Comparison of ENCODE assay signal across 20 cellular contexts in genomic region chr9:131467214-131467935, GRCh38. TPM values are rescaled to one million over a fixed set of nuclear protein-coding genes. Genes with fewer than 3 reads are reported as not detected.
DNase-seq lines count a peak whose midpoint lies in the region; ATAC-seq and TF ChIP-seq lines count a peak whose summit lies in the region.
"Had no signal": no experiment of that assay in that cellular context is flagged by ENCODE, and none has a peak within 500 bp of the region (broad histone marks: within the 10 kb centered on the region; RNA-seq: fewer than 3 reads in every experiment).

No MANE protein-coding gene starts in this region.

- no peak overlapping the region for H3K4ac ChIP-seq in H9 (ENCODE audit: low read depth, low read length)
- H3K4ac ChIP-seq in trophoblast cell (ENCODE audit: low read depth, low read length) = peak overlapping the region; percentile 13

- H3K79me1 ChIP-seq in H9 (ENCODE audit: insufficient read depth, low read depth, low read length, poor library complexity, severe bottlenecking) (no peaks in the 10 kb centered on the region), trophoblast cell (ENCODE audit: low read length) (no peaks in the 10 kb centered on the region)

- H3K79me2 ChIP-seq in H9 (ENCODE audit: insufficient read depth, low read length) = no peaks in the 10 kb centered on the region
- peaks cover 2% of the 10 kb centered on the region for H3K79me2 ChIP-seq in trophoblast cell (ENCODE audit: control insufficient read depth, insufficient read depth, low read length, poor library complexity)

- no peak overlapping the region for H3K14ac ChIP-seq in H9 (ENCODE audit: insufficient read depth, low read length)
- H3K14ac ChIP-seq in trophoblast cell (ENCODE audit: low read length) = no peak overlapping the region

- H3K9ac ChIP-seq in H9 (ENCODE audit: extremely low read depth, insufficient read length, low read length) (no peak overlapping the region), trophoblast cell (ENCODE audit: low read length) (no peak overlapping the region)
- H3K9ac ChIP-seq: GM23248 had no signal

- H3K9me3 ChIP-seq in H9 (ENCODE audit: control insufficient read depth, low read depth, low read length) = no peaks in the 10 kb centered on the region
- no peaks in the 10 kb centered on the region for H3K9me3 ChIP-seq in trophoblast cell (ENCODE audit: insufficient read depth, low read depth, low read length)
- H3K9me3 ChIP-seq: mucosa of descending colon, upper lobe of left lung had no signal

- peaks cover 59 to 72% of the 10 kb centered on the region in 2 experiments for H3K36me3 ChIP-seq in trophoblast cell (ENCODE audit: control insufficient read depth in 1 of 2, insufficient read depth in 2 of 2, low read length in 2 of 2)

- no peak overlapping the region for H3K23ac ChIP-seq in H9 (ENCODE audit: insufficient read length, low read depth, low read length)
- H3K23ac ChIP-seq in trophoblast cell (ENCODE audit: low read length) = no peak overlapping the region

- H3K27ac Mint-ChIP-seq in activated T-cell treated with anti-CD3 and anti-CD28 coated beads, Interleukin-2, amount 50 U/mL, for 24 hours = peak overlapping the region; percentile 24
- peak overlapping the region; percentile 15 to 85 (median 74); a peak in 3 of 7 replicates for H3K27ac Mint-ChIP-seq in H9
- H3K27ac Mint-ChIP-seq: activated T-helper 1 cell treated with anti-CD3 and anti-CD28 coated beads, Interleukin-12 subunit alpha, Interleukin-12 subunit beta, Interleukin-2, Interleukin-4 antibody, amounts not matched to agents 30 ng/mL and 10 ng/mL and 1 ng/mL, durations not matched to agents 14 hours and 24 hours and 36 hours had no signal

- H2BK5ac ChIP-seq in H9 (ENCODE audit: insufficient read length, low read length) (no peak overlapping the region), trophoblast cell (ENCODE audit: low read depth, low read length, poor library complexity) (no peak overlapping the region)

- H2BK120ac ChIP-seq in H9 (ENCODE audit: low read depth, low read length, poor library complexity, severe bottlenecking) = no peak overlapping the region
- no peak overlapping the region for H2BK120ac ChIP-seq in trophoblast cell (ENCODE audit: insufficient read depth, low read length, poor library complexity)

- no peak overlapping the region for H3K18ac ChIP-seq in H9 (ENCODE audit: insufficient read length, low read depth, low read length)
- no peak overlapping the region for H3K18ac ChIP-seq in trophoblast cell (ENCODE audit: low read length)

- H3K27ac ChIP-seq in H9 (ENCODE audit: insufficient read length, low read depth, low read length) = no peak overlapping the region
- no peak overlapping the region for H3K27ac ChIP-seq in trophoblast cell (ENCODE audit: low read depth, low read length)
- H3K27ac ChIP-seq: C4-2B, GM23248, upper lobe of left lung had no signal

- WGBS in H9 (ENCODE audit: extremely low coverage, insufficient read length, low lambda C conversion rate) = no CpG with 5 or more reads among the region's 13 CpGs
- no CpG with 5 or more reads among the region's 13 CpGs for WGBS in trophoblast cell (ENCODE audit: extremely low coverage, insufficient coverage, insufficient read length)

- no peak overlapping the region for H3K56ac ChIP-seq in H9 (ENCODE audit: insufficient read length, low read depth, low read length)

- H2BK15ac ChIP-seq in H9 (ENCODE audit: low read depth, low read length) = no peak overlapping the region

- H3K4me3 ChIP-seq in trophoblast cell (ENCODE audit: low read depth, low read length) = no peak overlapping the region
- H3K4me3 ChIP-seq: GM23248, mucosa of descending colon, upper lobe of left lung had no signal

- H4K20me1 ChIP-seq in H9 (ENCODE audit: control insufficient read depth, insufficient read depth, insufficient read length) = no peaks in the 10 kb centered on the region

- H4K12ac ChIP-seq in trophoblast cell (ENCODE audit: low read depth, low read length) = no peak overlapping the region

- H3K4me1 Mint-ChIP-seq in activated T-cell treated with anti-CD3 and anti-CD28 coated beads, Interleukin-2, amount 50 U/mL, for 24 hours (ENCODE audit: low read depth) = no peaks in the 10 kb centered on the region
- no peaks in the 10 kb centered on the region for H3K4me1 Mint-ChIP-seq in H9

- H4K8ac ChIP-seq in H9 (replicated peaks; ENCODE audit: insufficient read length, low read depth, low read length) (no peak overlapping the region), trophoblast cell (ENCODE audit: low read depth, low read length) (no peak overlapping the region)

- ATAC-seq in HG02981 (IDR thresholded peaks at IDR 0.05; ENCODE audit: unreplicated experiment) = no peak
- ATAC-seq: mucosa of descending colon; right cardiac atrium; stimulated activated naive CD8-positive, alpha-beta T cell treated with anti-CD3 and anti-CD28 coated beads, Interleukin-15, amount 100 ng/mL, for 72 hours had no signal

- H3K36me3 Mint-ChIP-seq in activated T-cell treated with anti-CD3 and anti-CD28 coated beads, Interleukin-2, amount 50 U/mL, for 24 hours (ENCODE audit: low read depth) = peaks cover 89% of the 10 kb centered on the region
- peaks cover 65 to 88% (median 88%) of the 10 kb centered on the region in 3 experiments for H3K36me3 Mint-ChIP-seq in H9 (ENCODE audit: insufficient read depth in 1 of 3, low read depth in 3 of 3)

- H2AK5ac ChIP-seq in H9 (ENCODE audit: insufficient read length, low read length) = no peak overlapping the region
- no peak overlapping the region for H2AK5ac ChIP-seq in trophoblast cell (ENCODE audit: low read length)

- H2AFZ ChIP-seq in H9 (ENCODE audit: low read length) (no peak overlapping the region), trophoblast cell (ENCODE audit: insufficient read depth, low read length, poor library complexity) (no peak overlapping the region)
- H2AFZ ChIP-seq: GM23248 had no signal

- H3T11ph ChIP-seq in H9 (ENCODE audit: low read length) = no peak overlapping the region

- H3K23me2 ChIP-seq in H9 (ENCODE audit: insufficient read length, low read depth, low read length, poor library complexity, severe bottlenecking) = no peaks in the 10 kb centered on the region

- H2BK20ac ChIP-seq in H9 (ENCODE audit: low read depth, low read length, poor library complexity, severe bottlenecking) = no peak overlapping the region

- H4K91ac ChIP-seq in H9 (ENCODE audit: insufficient read length, low read depth, low read length) (no peak overlapping the region), trophoblast cell (ENCODE audit: low read depth, low read length) (no peak overlapping the region)

- no peak overlapping the region for H3K4me2 ChIP-seq in H9 (ENCODE audit: insufficient read depth, insufficient read length, low read length)
- H3K4me2 ChIP-seq in trophoblast cell (ENCODE audit: low read length) = no peak overlapping the region

- H3K4me1 ChIP-seq in H9 (ENCODE audit: insufficient read depth, low read length) (no peaks in the 10 kb centered on the region), trophoblast cell (ENCODE audit: control insufficient read depth in 1 of 2, insufficient read depth in 2 of 2, low read length in 2 of 2) (no peaks in the 10 kb centered on the region)

- no peak for DNase-seq in activated T-cell treated with anti-CD3 and anti-CD28 coated beads, Interleukin-2, amount 50 U/mL, for 24 hours
- DNase-seq in activated T-cell treated with anti-CD3 and anti-CD28 coated beads, Interleukin-2, amount 50 U/mL, for 1 hour = no peak
- DNase-seq in H9 (no peak), dermis blood vessel endothelial cell (peak; percentile 31), trophoblast cell (no peak), NCI-H446 (lab: John Stamatoyannopoulos, UW) (no peak)
- no peak for DNase-seq in NK-92 treated with Interleukin-12 subunit alpha and Interleukin-12 subunit beta, amount 100 ng/mL, for 24 hours (lab: John Stamatoyannopoulos, UW)
- DNase-seq: ACHN; cerebellar nuclear complex; GM23248; hypothalamus; mucosa of descending colon; NCI-H146; NCI-H510A; stimulated activated naive CD8-positive, alpha-beta T cell treated with anti-CD3 and anti-CD28 coated beads, Interleukin-15, amount 100 ng/mL, for 72 hours; upper lobe of left lung had no signal

- H3K4me3 Mint-ChIP-seq in activated T-cell treated with anti-CD3 and anti-CD28 coated beads, Interleukin-2, amount 50 U/mL, for 24 hours = no peak overlapping the region
- no peak overlapping the region for H3K4me3 Mint-ChIP-seq in H9
- H3K4me3 Mint-ChIP-seq: activated T-helper 1 cell treated with anti-CD3 and anti-CD28 coated beads, Interleukin-12 subunit alpha, Interleukin-12 subunit beta, Interleukin-2, Interleukin-4 antibody, amounts not matched to agents 30 ng/mL and 10 ng/mL and 1 ng/mL, durations not matched to agents 14 hours and 24 hours and 36 hours; stimulated activated naive CD8-positive, alpha-beta T cell treated with anti-CD3 and anti-CD28 coated beads, Interleukin-15, amount 100 ng/mL, for 72 hours had no signal

- no peaks in the 10 kb centered on the region for H3K27me3 Mint-ChIP-seq in activated T-cell treated with anti-CD3 and anti-CD28 coated beads, Interleukin-2, amount 50 U/mL, for 24 hours
- no peaks in the 10 kb centered on the region for H3K27me3 Mint-ChIP-seq in H9 (ENCODE audit: low read depth)
- H3K27me3 Mint-ChIP-seq: stimulated activated naive CD8-positive, alpha-beta T cell treated with anti-CD3 and anti-CD28 coated beads, Interleukin-15, amount 100 ng/mL, for 72 hours had no signal

- no peak for TF ChIP-seq CTCF in H9 (conservative IDR thresholded peaks at IDR 0.05)

- H2BK12ac ChIP-seq in H9 (ENCODE audit: insufficient read length, low read depth, low read length) (no peak overlapping the region), trophoblast cell (ENCODE audit: low read length) (no peak overlapping the region)

- no peaks in the 10 kb centered on the region for H3K27me3 ChIP-seq in H9 (ENCODE audit: insufficient read depth, low read length)
- H3K27me3 ChIP-seq in trophoblast cell (ENCODE audit: insufficient read depth, low read length) = no peaks in the 10 kb centered on the region
- H3K27me3 ChIP-seq: upper lobe of left lung had no signal

- H4K5ac ChIP-seq in H9 (ENCODE audit: insufficient read length, low read depth, low read length) = no peak overlapping the region

- no peaks in the 10 kb centered on the region for H3K9me3 Mint-ChIP-seq in activated T-cell treated with anti-CD3 and anti-CD28 coated beads, Interleukin-2, amount 50 U/mL, for 24 hours
- no peaks in the 10 kb centered on the region for H3K9me3 Mint-ChIP-seq in H9
- H3K9me3 Mint-ChIP-seq: activated T-helper 1 cell treated with anti-CD3 and anti-CD28 coated beads, Interleukin-12 subunit alpha, Interleukin-12 subunit beta, Interleukin-2, Interleukin-4 antibody, amounts not matched to agents 30 ng/mL and 10 ng/mL and 1 ng/mL, durations not matched to agents 14 hours and 24 hours and 36 hours; stimulated activated naive CD8-positive, alpha-beta T cell treated with anti-CD3 and anti-CD28 coated beads, Interleukin-15, amount 100 ng/mL, for 72 hours had no signal

RNA-seq across cellular contexts. Expression of gene POMT1, which starts 35.3 kb away (rescaled TPM):
- total RNA-seq in H9 (2021) = 34.0 and 34.1 TPM in 2 replicates
- 26.2 and 34.8 TPM in 2 replicates for total RNA-seq in dermis blood vessel endothelial cell
- polyA plus RNA-seq in trophoblast cell (2013) = 25.6 and 26.3 TPM in 2 replicates
